ENCODE assay signal across 15 cellular contexts in genomic region chr3:12235691-12236090, GRCh38. TPM values are rescaled to one million over a fixed set of nuclear protein-coding genes. Genes with fewer than 3 reads are reported as not detected.
DNase-seq lines count a peak whose midpoint lies in the region; ATAC-seq, FAIRE-seq and TF ChIP-seq lines count a peak whose summit lies in the region.
"Had no signal": no experiment of that assay in that cellular context is flagged by ENCODE, and none has a peak within 500 bp of the region (broad histone marks: within the 10 kb centered on the region; RNA-seq: fewer than 3 reads in every experiment).

No MANE protein-coding gene starts in this region.

- H3K4me3 ChIP-seq in RWPE2 (ENCODE audit: severe bottlenecking) (no peak overlapping the region), esophagus muscularis mucosa (peak overlapping the region; percentile 8 to 24 (median 14)), brain microvascular endothelial cell (ENCODE audit: low read depth, low read length) (no peak overlapping the region)
- H3K4me3 ChIP-seq: coronary artery, GM23338 had no signal

- in situ Hi-C loops in brain microvascular endothelial cell (cut with HindIII; ENCODE audit: low pct_ligation_motif_present, low sequenced_read_pairs) = no loop called here

- TF ChIP-seq EP300 in esophagus muscularis mucosa (IDR thresholded peaks at IDR 0.05) = no peak

- intact Hi-C loops in esophagus muscularis mucosa (cut with DNase I) = no loop called here

- H3K27me3 ChIP-seq in RWPE2 (ENCODE audit: insufficient read depth, poor library complexity, severe bottlenecking) (no peaks in the 10 kb centered on the region), esophagus muscularis mucosa (no peaks in the 10 kb centered on the region), brain microvascular endothelial cell (replicated peaks) (no peaks in the 10 kb centered on the region)

- TF ChIP-seq POLR2A in H54 (IDR thresholded peaks at IDR 0.05; ENCODE audit: low read depth, low read length) (no peak), esophagus muscularis mucosa (IDR thresholded peaks at IDR 0.05; ENCODE audit: low read depth) (no peak)

- TF ChIP-seq CTCF in RWPE2 (IDR thresholded peaks at IDR 0.05; ENCODE audit: poor library complexity, severe bottlenecking) (no peak), esophagus muscularis mucosa (IDR thresholded peaks at IDR 0.05) (no peak), brain microvascular endothelial cell (IDR thresholded peaks at IDR 0.05; ENCODE audit: low read depth, low read length, missing control alignments) (no peak)

- 46% methylated on average over 4 of the region's 4 CpGs for WGBS in esophagus muscularis mucosa

- no peaks in the 10 kb centered on the region for H3K9me3 ChIP-seq in RWPE2 (ENCODE audit: severe bottlenecking)
- H3K9me3 ChIP-seq in esophagus muscularis mucosa = no peaks in the 10 kb centered on the region

- H3K27ac ChIP-seq in RWPE2 (ENCODE audit: poor library complexity, severe bottlenecking) (no peak overlapping the region), esophagus muscularis mucosa (replicated peaks in 1 of 4) (no peak overlapping the region), brain microvascular endothelial cell (no peak overlapping the region)
- H3K27ac ChIP-seq: coronary artery, HL-60 had no signal

- peak; percentile 67 for ATAC-seq in RWPE2 (ENCODE audit: low read depth)
- ATAC-seq: GM23338; stimulated activated naive B cell treated with anti-CD40 and anti-IgM and Interleukin-4, amounts not matched to agents 10 μg/mL and 1 μg/mL and 100 μg/mL, for 72 hours had no signal

- peak; percentile 52 for FAIRE-seq in H54 (lab: Jason Lieb, UNC)

- H3K36me3 ChIP-seq in RWPE2 (ENCODE audit: low read depth) = no peaks in the 10 kb centered on the region
- no peaks in the 10 kb centered on the region for H3K36me3 ChIP-seq in esophagus muscularis mucosa
- no peaks in the 10 kb centered on the region for H3K36me3 ChIP-seq in brain microvascular endothelial cell (replicated peaks)

- DNase-seq in H54 (ENCODE audit: insufficient read length, low spot score) (no peak), RWPE2 (ENCODE audit: low spot score) (no peak), esophagus muscularis mucosa (ENCODE audit: extremely low spot score) (no peak), smooth muscle cell of the brain vasculature (ENCODE audit: low read depth, low spot score) (peak; percentile 2), DMS79 treated with DMSO at 0.1 percent for 48 hours (lab: John Stamatoyannopoulos, UW) (no peak), brain microvascular endothelial cell (no peak), NCI-H1436 (lab: John Stamatoyannopoulos, UW) (no peak)
- DNase-seq: CD4-positive, CD25-positive, alpha-beta regulatory T cell; MM.1S; naive B cell; stimulated activated naive B cell treated with anti-CD40 and anti-IgM and Interleukin-4, amounts not matched to agents 10 μg/mL and 1 μg/mL and 100 μg/mL, for 72 hours; SW 1271 had no signal

- H3K4me1 ChIP-seq in RWPE2 (ENCODE audit: insufficient read depth, poor library complexity, severe bottlenecking) = peaks cover 13% of the 10 kb centered on the region
- H3K4me1 ChIP-seq in esophagus muscularis mucosa = peaks cover 0 to 13% (median 9%) of the 10 kb centered on the region in 4 donors

RNA-seq across cellular contexts. Expression of gene PPARG, which starts 53.2 kb away (rescaled TPM):
- total RNA-seq in esophagus muscularis mucosa = 10 to 100 TPM in 1 of 4 donors, 1 to 10 TPM in 3; 3.7 to 10.6 (median 8.8) TPM

Comparison
In these comparisons a context has a peak if more than half of its experiments do, and no peak if none do; other contexts are left out.
1. H3K4me3 ChIP-seq: peak in esophagus muscularis mucosa (4 of 4); none in RWPE2 (single experiment) and brain microvascular endothelial cell (single experiment).